In genomic region chr9:72473474-72474241, GRCh38 we compare ENCODE assay signal across 10 cellular contexts. TPM values are rescaled to one million over a fixed set of nuclear protein-coding genes. Genes with fewer than 3 reads are reported as not detected.
DNase-seq lines count a peak whose midpoint lies in the region; ATAC-seq and TF ChIP-seq lines count a peak whose summit lies in the region.
"Had no signal": no experiment of that assay in that cellular context is flagged by ENCODE, and none has a peak within 500 bp of the region (broad histone marks: within the 10 kb centered on the region; RNA-seq: fewer than 3 reads in every experiment).

No MANE protein-coding gene starts in this region.

- H3K9me2 ChIP-seq in OCI-LY7 (ENCODE audit: insufficient read depth, low read length): no peaks in the 10 kb centered on the region

- BruUV-seq in OCI-LY7 (replicated peaks; lab: Mats Ljungman, UMichigan) (no TSS peak), A673 (replicated peaks; lab: Mats Ljungman, UMichigan) (no TSS peak)

- H3K4me3 ChIP-seq in KMS-11 (IDR thresholded peaks at IDR 0.05; ENCODE audit: insufficient read depth, low read depth, low read length): no peak overlapping the region
- H3K4me3 ChIP-seq in tibial artery: no peak overlapping the region
- no peak overlapping the region for H3K4me3 ChIP-seq in OCI-LY7 (ENCODE audit: low read depth, low read length, poor library complexity, severe bottlenecking)
- no peak overlapping the region for H3K4me3 ChIP-seq in A673 (ENCODE audit: low read depth, low read length, poor library complexity, severe bottlenecking)

- no peak for TF ChIP-seq POLR2A in GM18505 (IDR thresholded peaks at IDR 0.05; ENCODE audit: borderline replicate concordance, extremely low read depth, insufficient read depth, insufficient read length)

- H4K20me1 ChIP-seq in KMS-11 (ENCODE audit: insufficient read depth) (no peaks in the 10 kb centered on the region), OCI-LY7 (ENCODE audit: insufficient read depth, low read length) (no peaks in the 10 kb centered on the region)

- TF ChIP-seq CTCF in KMS-11 (conservative IDR thresholded peaks at IDR 0.05; ENCODE audit: low read depth, low read length) (no peak), tibial artery (IDR thresholded peaks at IDR 0.05) (no peak), OCI-LY7 (conservative IDR thresholded peaks at IDR 0.05; ENCODE audit: low read length) (no peak), A673 (conservative IDR thresholded peaks at IDR 0.05; ENCODE audit: low read depth, low read length) (no peak)

- H3K36me3 ChIP-seq in KMS-11 (ENCODE audit: insufficient read depth): no peaks in the 10 kb centered on the region
- no peaks in the 10 kb centered on the region for H3K36me3 ChIP-seq in tibial artery
- H3K36me3 ChIP-seq in OCI-LY7 (ENCODE audit: insufficient read depth, low read length): no peaks in the 10 kb centered on the region
- H3K36me3 ChIP-seq in A673 (ENCODE audit: insufficient read depth, low read length, poor library complexity, severe bottlenecking): no peaks in the 10 kb centered on the region
- H3K36me3 ChIP-seq: neutrophil had no signal

- POLR2A ChIA-PET in OCI-LY7 (lab: Charles Lee) (no interaction called here), A673 (lab: Charles Lee; ENCODE audit: low non-redundant PET) (no interaction called here)

- H3K4me2 ChIP-seq in KMS-11: peak overlapping the region; percentile 47
- H3K4me2 ChIP-seq in OCI-LY7 (ENCODE audit: low read length): no peak overlapping the region

- intact Hi-C loops in tibial artery (cut with DNase I; ENCODE audit: low total_unique reads) (no loop called here), OCI-LY7 (cut with micrococcal nuclease; ENCODE audit: unreplicated experiment) (no loop called here), A673 (cut with micrococcal nuclease; ENCODE audit: unreplicated experiment) (no loop called here)

- H3K4me1 ChIP-seq in KMS-11 (ENCODE audit: low read depth, poor library complexity, severe bottlenecking) (peaks cover 22% of the 10 kb centered on the region), tibial artery (peaks cover 0 to 9% (median 2%) of the 10 kb centered on the region in 4 donors), OCI-LY7 (ENCODE audit: insufficient read depth, low read length, poor library complexity, severe bottlenecking) (no peaks in the 10 kb centered on the region), A673 (ENCODE audit: insufficient read depth, low read length, poor library complexity, severe bottlenecking) (no peaks in the 10 kb centered on the region)

- H3K27ac ChIP-seq in KMS-11 (peak overlapping the region; percentile 68), tibial artery (no peak overlapping the region), OCI-LY7 (ENCODE audit: low read depth, low read length, poor library complexity, severe bottlenecking) (no peak overlapping the region), A673 (ENCODE audit: low read depth, low read length, poor library complexity, severe bottlenecking) (no peak overlapping the region)
- H3K27ac ChIP-seq: neutrophil had no signal

- H3K79me2 ChIP-seq in KMS-11 (ENCODE audit: insufficient read depth, low read depth) (no peaks in the 10 kb centered on the region), OCI-LY7 (ENCODE audit: insufficient read depth, low read depth, low read length) (no peaks in the 10 kb centered on the region)

- H3K27me3 ChIP-seq in KMS-11 (ENCODE audit: insufficient read depth, low read depth) (no peaks in the 10 kb centered on the region), tibial artery (no peaks in the 10 kb centered on the region), A673 (replicated peaks; ENCODE audit: insufficient read depth, low read depth, low read length, poor library complexity) (no peaks in the 10 kb centered on the region)
- H3K27me3 ChIP-seq: neutrophil had no signal

- ATAC-seq in GM18505 (IDR thresholded peaks at IDR 0.05; ENCODE audit: unreplicated experiment): peak; percentile 79
- peak; percentile 78 for ATAC-seq in GM21737 (IDR thresholded peaks at IDR 0.05; ENCODE audit: unreplicated experiment)

- H3K9ac ChIP-seq in KMS-11: no peak overlapping the region

- H3K9me3 ChIP-seq in tibial artery: no peaks in the 10 kb centered on the region
- no peaks in the 10 kb centered on the region for H3K9me3 ChIP-seq in OCI-LY7 (ENCODE audit: low read length)
- no peaks in the 10 kb centered on the region for H3K9me3 ChIP-seq in A673 (ENCODE audit: low read depth, low read length, poor library complexity, severe bottlenecking)
- H3K9me3 ChIP-seq: neutrophil had no signal

- CTCF ChIA-PET in OCI-LY7 (lab: Charles Lee; ENCODE audit: unreplicated experiment): no interaction called here
- CTCF ChIA-PET in A673 (lab: Charles Lee): no interaction called here

- DNase-seq in kidney glomerular epithelial cell (lab: John Stamatoyannopoulos, UW): peak; percentile 75
- no peak for DNase-seq in tibial artery
- no peak for DNase-seq in OCI-LY7 (ENCODE audit: low spot score)
- no peak for DNase-seq in A673 (ENCODE audit: low spot score)
- no peak for DNase-seq in DMS 273 treated with DMSO at 0.1 percent for 48 hours (lab: John Stamatoyannopoulos, UW)
- DNase-seq: activated naive CD8-positive, alpha-beta T cell treated with anti-CD3 and anti-CD28 coated beads, Interleukin-2, amount 10 ng/mL, durations not matched to agents 7 days and 5 days had no signal

- H2AFZ ChIP-seq in KMS-11 (ENCODE audit: low read depth) (peak overlapping the region; percentile 17; the same call in 1 of the 2 replicates), OCI-LY7 (ENCODE audit: low read length) (no peak overlapping the region)

RNA-seq across cellular contexts. Expression of gene TMC1, which starts 47.8 kb away (rescaled TPM):
- total RNA-seq in OCI-LY7 (2014; rRNA removed; shearing (Covaris generic)): not detected in 2 replicates
- total RNA-seq in OCI-LY7 (2022): not detected in 2 replicates
- total RNA-seq in A673 (2021): 0.61 and 0.75 TPM in 2 replicates
- total RNA-seq: activated naive CD8-positive, alpha-beta T cell treated with anti-CD3 and anti-CD28 coated beads, Interleukin-2, amount 10 ng/mL, durations not matched to agents 7 days and 5 days had no signal
